In the genomic region with DNA sequence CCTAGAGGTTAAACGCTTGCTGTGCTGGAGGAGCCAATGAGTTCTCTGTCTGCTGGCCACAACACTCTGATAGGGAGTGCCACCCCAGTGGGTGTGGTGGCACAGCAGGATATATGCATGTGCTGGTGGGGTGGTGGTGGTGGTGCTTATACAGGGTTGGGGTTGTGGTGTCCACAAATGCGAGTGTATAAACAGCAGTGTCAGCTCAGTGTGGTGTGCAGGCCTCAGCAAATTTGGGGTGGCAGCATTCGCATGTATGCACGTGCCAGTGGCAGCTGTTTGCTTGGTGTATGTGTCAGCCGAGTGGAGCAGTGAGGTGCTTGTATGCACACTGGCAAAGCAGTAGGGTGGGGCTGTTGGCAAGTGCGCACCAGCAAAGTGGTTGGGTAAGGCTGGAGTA, we compare ENCODE assay signal across 24 cellular contexts.
DNase-seq lines count a peak whose midpoint lies in the region; ATAC-seq, FAIRE-seq and TF ChIP-seq lines count a peak whose summit lies in the region.
"Had no signal": no experiment of that assay in that cellular context is flagged by ENCODE, and none has a peak within 500 bp of the region (broad histone marks: within the 10 kb centered on the region; RNA-seq: fewer than 3 reads in every experiment).

No MANE protein-coding gene starts in this region.

- H3K27ac Mint-ChIP-seq in CD8-positive, alpha-beta T cell: no peak overlapping the region
- H3K27ac Mint-ChIP-seq: CD14-positive monocyte; CD4-positive, alpha-beta T cell had no signal

- TF ChIP-seq POLR2A in spleen (IDR thresholded peaks at IDR 0.05): no peak

- H3K36me3 ChIP-seq in HUES64 (ENCODE audit: insufficient read depth, low read length) (no peaks in the 10 kb centered on the region), spleen (no peaks in the 10 kb centered on the region)
- H3K36me3 ChIP-seq in CD8-positive, alpha-beta T cell (ENCODE audit: insufficient read depth, low read length): no peaks in the 10 kb centered on the region
- H3K36me3 ChIP-seq: BE2C; BLaER1 treated with 17β-estradiol and CSF1 and Interleukin-3, amounts not matched to agents 10 nM and 100 nM had no signal

- intact Hi-C loops in spleen (cut with DNase I; ENCODE audit: low total_unique reads): no loop called here
- intact Hi-C loops in CD8-positive, alpha-beta T cell (cut with DNase I, micrococcal nuclease): no loop called here

- DNase-seq in HTR-8/SVneo (ENCODE audit: insufficient read length, low spot score) (no peak), spleen (peak; percentile 46), coronary artery (ENCODE audit: low spot score) (no peak)
- DNase-seq in CD8-positive, alpha-beta T cell: no peak
- DNase-seq: 8988T; ACHN; AML-193; BE2C; Calu3; CD4-positive, alpha-beta T cell; COR-L47; DMS53; DMS79 treated with DMSO at 0.1 percent for 48 hours; GF-D8; GOT3; H7 had no signal

- no peak overlapping the region for H3K9ac ChIP-seq in HUES64 (ENCODE audit: low read depth, low read length)
- H3K9ac ChIP-seq: BLaER1 treated with 17β-estradiol and CSF1 and Interleukin-3, amounts not matched to agents 10 nM and 100 nM had no signal

- WGBS in HUES64: 93% methylated on average over 6 of the region's 6 CpGs
- WGBS in spleen, 5 donors: 82 to 95% (median 85%) methylated on average over 2 to 6 of the region's 6 CpGs

- TF ChIP-seq CTCF in spleen (IDR thresholded peaks at IDR 0.05 in 8 of 11, conservative IDR thresholded peaks at IDR 0.05 in 3 of 11) (no peak), coronary artery (IDR thresholded peaks at IDR 0.05) (no peak)
- TF ChIP-seq CTCF in CD8-positive, alpha-beta T cell (IDR thresholded peaks at IDR 0.05): no peak

- no peaks in the 10 kb centered on the region for H3K27me3 Mint-ChIP-seq in CD8-positive, alpha-beta T cell (ENCODE audit: low read depth)
- H3K27me3 Mint-ChIP-seq: CD4-positive, alpha-beta T cell had no signal

- H3K36me3 Mint-ChIP-seq in CD8-positive, alpha-beta T cell: no peaks in the 10 kb centered on the region
- H3K36me3 Mint-ChIP-seq: CD14-positive monocyte had no signal

- POLR2A ChIA-PET in CD8-positive, alpha-beta T cell (lab: Charles Lee): no interaction called here

- H3K4me1 ChIP-seq in HUES64 (ENCODE audit: insufficient read depth, low read length): no peaks in the 10 kb centered on the region
- H3K4me1 ChIP-seq in spleen: no peaks in the 10 kb centered on the region
- H3K4me1 ChIP-seq in CD8-positive, alpha-beta T cell (ENCODE audit: insufficient read depth, low read length): no peaks in the 10 kb centered on the region
- H3K4me1 ChIP-seq: A549, BE2C had no signal

- H3K4me3 ChIP-seq in HUES64 (ENCODE audit: low read length): no peak overlapping the region
- no peak overlapping the region for H3K4me3 ChIP-seq in spleen
- H3K4me3 ChIP-seq in coronary artery: no peak overlapping the region
- H3K4me3 ChIP-seq in CD8-positive, alpha-beta T cell (ENCODE audit: low read depth, low read length): no peak overlapping the region
- H3K4me3 ChIP-seq: A549; BLaER1 treated with 17β-estradiol and CSF1 and Interleukin-3, amounts not matched to agents 10 nM and 100 nM had no signal

- H3K27ac ChIP-seq in HUES64 (ENCODE audit: low read depth, low read length): peak overlapping the region; percentile 54; the same call in 1 of the 2 replicates
- no peak overlapping the region for H3K27ac ChIP-seq in spleen
- H3K27ac ChIP-seq in coronary artery: no peak overlapping the region
- H3K27ac ChIP-seq in CD8-positive, alpha-beta T cell (ENCODE audit: low read depth, low read length): no peak overlapping the region
- H3K27ac ChIP-seq: A549; BLaER1 treated with 17β-estradiol and CSF1 and Interleukin-3, amounts not matched to agents 10 nM and 100 nM had no signal

- FAIRE-seq in HTR-8/SVneo (lab: Jason Lieb, UNC): peak; percentile 70
- FAIRE-seq: GM12891, GM18507 had no signal

- H3K9me3 Mint-ChIP-seq in CD8-positive, alpha-beta T cell: peaks cover 9% of the 10 kb centered on the region

- no peaks in the 10 kb centered on the region for H3K4me1 Mint-ChIP-seq in CD8-positive, alpha-beta T cell (ENCODE audit: low read depth)
- H3K4me1 Mint-ChIP-seq: CD14-positive monocyte had no signal

- no peak for ATAC-seq in CD8-positive, alpha-beta T cell
- no peak for ATAC-seq in GM21576 (IDR thresholded peaks at IDR 0.05; ENCODE audit: unreplicated experiment)
- ATAC-seq: A549, HCT116 had no signal

- CTCF ChIA-PET in CD8-positive, alpha-beta T cell (lab: Charles Lee): no interaction called here

- H3K27me3 ChIP-seq in HUES64 (ENCODE audit: insufficient read depth, low read length) (no peaks in the 10 kb centered on the region), spleen (replicated peaks in 1 of 7) (no peaks in the 10 kb centered on the region)
- no peaks in the 10 kb centered on the region for H3K27me3 ChIP-seq in CD8-positive, alpha-beta T cell (ENCODE audit: insufficient read depth, low read length)
- H3K27me3 ChIP-seq: BE2C had no signal

- no peak overlapping the region for H3K4me3 Mint-ChIP-seq in CD8-positive, alpha-beta T cell
- H3K4me3 Mint-ChIP-seq: CD14-positive monocyte; CD4-positive, alpha-beta T cell had no signal

- H3K9me3 ChIP-seq in HUES64 (ENCODE audit: insufficient read depth, low read depth, low read length) (peaks cover 11% of the 10 kb centered on the region), spleen (peaks cover 0 to 27% (median 0%) of the 10 kb centered on the region in 8 donors)
- H3K9me3 ChIP-seq in CD8-positive, alpha-beta T cell (ENCODE audit: low read length): no peaks in the 10 kb centered on the region
- H3K9me3 ChIP-seq: A549, BE2C had no signal
